1 cellular context compared by ENCODE assay signal in the genomic region with DNA sequence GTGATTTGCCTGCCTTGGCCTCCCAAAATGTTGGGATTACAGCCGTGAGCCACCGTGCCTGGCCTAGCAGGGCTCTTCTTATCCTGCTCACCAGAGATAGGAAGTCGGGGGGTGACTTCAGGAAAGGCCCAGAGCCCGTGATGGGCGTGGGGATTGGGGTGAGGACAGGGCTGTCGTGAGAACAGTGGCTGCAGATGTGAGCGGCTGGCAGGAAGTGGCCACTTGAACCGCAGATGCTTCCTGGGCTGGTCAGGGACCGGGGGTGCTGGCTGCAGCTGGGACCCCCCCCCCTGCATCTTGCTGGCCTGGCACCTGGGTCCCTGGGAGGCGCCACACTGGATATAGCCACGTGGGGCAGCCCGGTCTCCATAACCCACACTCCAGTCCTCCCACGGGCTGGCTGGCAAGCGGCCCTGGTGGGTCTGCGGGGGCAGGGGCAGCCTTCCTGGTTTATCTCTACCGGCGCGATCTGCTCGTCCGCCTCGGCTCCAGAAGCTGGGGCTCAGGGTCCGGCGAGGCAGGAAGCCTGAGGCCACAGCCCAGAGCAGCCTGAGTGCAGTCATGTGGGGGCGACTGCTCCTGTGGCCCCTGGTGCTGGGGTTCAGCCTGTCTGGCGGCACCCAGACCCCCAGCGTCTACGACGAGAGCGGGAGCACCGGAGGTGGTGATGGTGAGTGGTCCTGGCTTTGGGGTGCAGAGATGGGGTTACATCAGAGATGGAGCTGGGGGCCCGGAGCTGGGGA.
TF ChIP-seq lines count a peak whose summit lies in the region.

F2RL3 (plus strand) TSS at position 371 of the 743 bp plus-strand sequence; CDS start at position 562, 191 bp downstream.

TF ChIP-seq in K562, 482 proteins besides CTCF, POLR2A, EP300 and RAD21 (continued from another document and continues in another):
- TF ChIP-seq ESRRA (IDR thresholded peaks at IDR 0.05; ENCODE audit: borderline replicate concordance, low read depth), result peak; percentile 54; the same call in 1 of the 2 replicates
- TF ChIP-seq, protein P1, sequence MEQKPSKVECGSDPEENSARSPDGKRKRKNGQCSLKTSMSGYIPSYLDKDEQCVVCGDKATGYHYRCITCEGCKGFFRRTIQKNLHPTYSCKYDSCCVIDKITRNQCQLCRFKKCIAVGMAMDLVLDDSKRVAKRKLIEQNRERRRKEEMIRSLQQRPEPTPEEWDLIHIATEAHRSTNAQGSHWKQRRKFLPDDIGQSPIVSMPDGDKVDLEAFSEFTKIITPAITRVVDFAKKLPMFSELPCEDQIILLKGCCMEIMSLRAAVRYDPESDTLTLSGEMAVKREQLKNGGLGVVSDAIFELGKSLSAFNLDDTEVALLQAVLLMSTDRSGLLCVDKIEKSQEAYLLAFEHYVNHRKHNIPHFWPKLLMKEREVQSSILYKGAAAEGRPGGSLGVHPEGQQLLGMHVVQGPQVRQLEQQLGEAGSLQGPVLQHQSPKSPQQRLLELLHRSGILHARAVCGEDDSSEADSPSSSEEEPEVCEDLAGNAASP (IDR thresholded peaks at IDR 0.05), result no peak
- TF ChIP-seq KAT2B (IDR thresholded peaks at IDR 0.05; ENCODE audit: low read depth, low read length), result no peak
- TF ChIP-seq, protein P2, sequence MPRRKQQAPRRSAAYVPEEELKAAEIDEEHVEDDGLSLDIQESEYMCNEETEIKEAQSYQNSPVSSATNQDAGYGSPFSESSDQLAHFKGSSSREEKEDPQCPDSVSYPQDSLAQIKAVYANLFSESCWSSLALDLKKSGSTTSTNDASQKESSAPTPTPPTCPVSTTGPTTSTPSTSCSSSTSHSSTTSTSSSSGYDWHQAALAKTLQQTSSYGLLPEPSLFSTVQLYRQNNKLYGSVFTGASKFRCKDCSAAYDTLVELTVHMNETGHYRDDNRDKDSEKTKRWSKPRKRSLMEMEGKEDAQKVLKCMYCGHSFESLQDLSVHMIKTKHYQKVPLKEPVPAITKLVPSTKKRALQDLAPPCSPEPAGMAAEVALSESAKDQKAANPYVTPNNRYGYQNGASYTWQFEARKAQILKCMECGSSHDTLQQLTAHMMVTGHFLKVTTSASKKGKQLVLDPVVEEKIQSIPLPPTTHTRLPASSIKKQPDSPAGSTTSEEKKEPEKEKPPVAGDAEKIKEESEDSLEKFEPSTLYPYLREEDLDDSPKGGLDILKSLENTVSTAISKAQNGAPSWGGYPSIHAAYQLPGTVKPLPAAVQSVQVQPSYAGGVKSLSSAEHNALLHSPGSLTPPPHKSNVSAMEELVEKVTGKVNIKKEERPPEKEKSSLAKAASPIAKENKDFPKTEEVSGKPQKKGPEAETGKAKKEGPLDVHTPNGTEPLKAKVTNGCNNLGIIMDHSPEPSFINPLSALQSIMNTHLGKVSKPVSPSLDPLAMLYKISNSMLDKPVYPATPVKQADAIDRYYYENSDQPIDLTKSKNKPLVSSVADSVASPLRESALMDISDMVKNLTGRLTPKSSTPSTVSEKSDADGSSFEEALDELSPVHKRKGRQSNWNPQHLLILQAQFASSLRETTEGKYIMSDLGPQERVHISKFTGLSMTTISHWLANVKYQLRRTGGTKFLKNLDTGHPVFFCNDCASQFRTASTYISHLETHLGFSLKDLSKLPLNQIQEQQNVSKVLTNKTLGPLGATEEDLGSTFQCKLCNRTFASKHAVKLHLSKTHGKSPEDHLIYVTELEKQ (CRISPR knock-in tag; IDR thresholded peaks at IDR 0.05), result no peak
- TF ChIP-seq MYC (IDR thresholded peaks at IDR 0.05; ENCODE audit: low read depth, low read length), result peak; percentile 84
- no peak; the same call in 1 of the 2 replicates for TF ChIP-seq MYC (CRISPR knock-in tag; IDR thresholded peaks at IDR 0.05; ENCODE audit: borderline replicate concordance, low read depth)
- no peak for TF ChIP-seq POLR2AphosphoS2 (IDR thresholded peaks at IDR 0.05; ENCODE audit: low read length)
- no peak for TF ChIP-seq ZNF146 (CRISPR knock-in tag; IDR thresholded peaks at IDR 0.05; ENCODE audit: unreplicated experiment)
- TF ChIP-seq RHOXF2B (CRISPR knock-in tag; conservative IDR thresholded peaks at IDR 0.05), result no peak
- no peak for TF ChIP-seq FOSL1 (tag; conservative IDR thresholded peaks at IDR 0.05)
- no peak for TF ChIP-seq NR2C2 (CRISPR knock-in tag; IDR thresholded peaks at IDR 0.05)
- peak; percentile 0; the same call in 1 of the 2 replicates for TF ChIP-seq NR2C2 (tag; IDR thresholded peaks at IDR 0.05)
- TF ChIP-seq YY1 (IDR thresholded peaks at IDR 0.05; ENCODE audit: borderline replicate concordance in 1 of 3, control insufficient read depth in 1 of 3, extremely low read depth in 1 of 3, insufficient read depth in 3 of 3, insufficient read length in 1 of 3, insufficient replicate concordance in 2 of 3, low read depth in 1 of 3, low read length in 2 of 3), result peak in 2 of 3 experiments; percentile 35 to 65
- TF ChIP-seq ZFX (CRISPR knock-in tag; IDR thresholded peaks at IDR 0.05), result peak; percentile 74
- TF ChIP-seq, protein P3, sequence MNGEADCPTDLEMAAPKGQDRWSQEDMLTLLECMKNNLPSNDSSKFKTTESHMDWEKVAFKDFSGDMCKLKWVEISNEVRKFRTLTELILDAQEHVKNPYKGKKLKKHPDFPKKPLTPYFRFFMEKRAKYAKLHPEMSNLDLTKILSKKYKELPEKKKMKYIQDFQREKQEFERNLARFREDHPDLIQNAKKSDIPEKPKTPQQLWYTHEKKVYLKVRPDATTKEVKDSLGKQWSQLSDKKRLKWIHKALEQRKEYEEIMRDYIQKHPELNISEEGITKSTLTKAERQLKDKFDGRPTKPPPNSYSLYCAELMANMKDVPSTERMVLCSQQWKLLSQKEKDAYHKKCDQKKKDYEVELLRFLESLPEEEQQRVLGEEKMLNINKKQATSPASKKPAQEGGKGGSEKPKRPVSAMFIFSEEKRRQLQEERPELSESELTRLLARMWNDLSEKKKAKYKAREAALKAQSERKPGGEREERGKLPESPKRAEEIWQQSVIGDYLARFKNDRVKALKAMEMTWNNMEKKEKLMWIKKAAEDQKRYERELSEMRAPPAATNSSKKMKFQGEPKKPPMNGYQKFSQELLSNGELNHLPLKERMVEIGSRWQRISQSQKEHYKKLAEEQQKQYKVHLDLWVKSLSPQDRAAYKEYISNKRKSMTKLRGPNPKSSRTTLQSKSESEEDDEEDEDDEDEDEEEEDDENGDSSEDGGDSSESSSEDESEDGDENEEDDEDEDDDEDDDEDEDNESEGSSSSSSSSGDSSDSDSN (IDR thresholded peaks at IDR 0.05; ENCODE audit: borderline replicate concordance in 1 of 2, low read depth in 2 of 2, low read length in 2 of 2), result peak; percentile 55 to 77; a peak in 2 of 4 replicates
- no peak for TF ChIP-seq HCFC1 (IDR thresholded peaks at IDR 0.05; ENCODE audit: low read depth, low read length)
- no peak for TF ChIP-seq PRMT5 (CRISPR knock-in tag; IDR thresholded peaks at IDR 0.05)
- no peak for TF ChIP-seq MAFK (IDR thresholded peaks at IDR 0.05; ENCODE audit: low read length)
- peak; percentile 82 for TF ChIP-seq TAF9B (IDR thresholded peaks at IDR 0.05; ENCODE audit: partially characterized antibody)
- TF ChIP-seq, protein P4, sequence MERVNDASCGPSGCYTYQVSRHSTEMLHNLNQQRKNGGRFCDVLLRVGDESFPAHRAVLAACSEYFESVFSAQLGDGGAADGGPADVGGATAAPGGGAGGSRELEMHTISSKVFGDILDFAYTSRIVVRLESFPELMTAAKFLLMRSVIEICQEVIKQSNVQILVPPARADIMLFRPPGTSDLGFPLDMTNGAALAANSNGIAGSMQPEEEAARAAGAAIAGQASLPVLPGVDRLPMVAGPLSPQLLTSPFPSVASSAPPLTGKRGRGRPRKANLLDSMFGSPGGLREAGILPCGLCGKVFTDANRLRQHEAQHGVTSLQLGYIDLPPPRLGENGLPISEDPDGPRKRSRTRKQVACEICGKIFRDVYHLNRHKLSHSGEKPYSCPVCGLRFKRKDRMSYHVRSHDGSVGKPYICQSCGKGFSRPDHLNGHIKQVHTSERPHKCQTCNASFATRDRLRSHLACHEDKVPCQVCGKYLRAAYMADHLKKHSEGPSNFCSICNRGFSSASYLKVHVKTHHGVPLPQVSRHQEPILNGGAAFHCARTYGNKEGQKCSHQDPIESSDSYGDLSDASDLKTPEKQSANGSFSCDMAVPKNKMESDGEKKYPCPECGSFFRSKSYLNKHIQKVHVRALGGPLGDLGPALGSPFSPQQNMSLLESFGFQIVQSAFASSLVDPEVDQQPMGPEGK (CRISPR knock-in tag; IDR thresholded peaks at IDR 0.05; ENCODE audit: borderline replicate concordance), result peak; percentile 70; the same call in 1 of the 2 replicates
- TF ChIP-seq FOXM1 (IDR thresholded peaks at IDR 0.05; ENCODE audit: low read depth), result peak; percentile 17; the same call in 1 of the 2 replicates
- TF ChIP-seq FOXM1 (CRISPR knock-in tag; IDR thresholded peaks at IDR 0.05; ENCODE audit: low read depth), result no peak
- TF ChIP-seq, protein P5, sequence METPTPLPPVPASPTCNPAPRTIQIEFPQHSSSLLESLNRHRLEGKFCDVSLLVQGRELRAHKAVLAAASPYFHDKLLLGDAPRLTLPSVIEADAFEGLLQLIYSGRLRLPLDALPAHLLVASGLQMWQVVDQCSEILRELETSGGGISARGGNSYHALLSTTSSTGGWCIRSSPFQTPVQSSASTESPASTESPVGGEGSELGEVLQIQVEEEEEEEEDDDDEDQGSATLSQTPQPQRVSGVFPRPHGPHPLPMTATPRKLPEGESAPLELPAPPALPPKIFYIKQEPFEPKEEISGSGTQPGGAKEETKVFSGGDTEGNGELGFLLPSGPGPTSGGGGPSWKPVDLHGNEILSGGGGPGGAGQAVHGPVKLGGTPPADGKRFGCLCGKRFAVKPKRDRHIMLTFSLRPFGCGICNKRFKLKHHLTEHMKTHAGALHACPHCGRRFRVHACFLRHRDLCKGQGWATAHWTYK (CRISPR knock-in tag; IDR thresholded peaks at IDR 0.05), result peak; percentile 94
- TF ChIP-seq CBFA2T3 (IDR thresholded peaks at IDR 0.05), result peak; percentile 84
- TF ChIP-seq, protein P6, sequence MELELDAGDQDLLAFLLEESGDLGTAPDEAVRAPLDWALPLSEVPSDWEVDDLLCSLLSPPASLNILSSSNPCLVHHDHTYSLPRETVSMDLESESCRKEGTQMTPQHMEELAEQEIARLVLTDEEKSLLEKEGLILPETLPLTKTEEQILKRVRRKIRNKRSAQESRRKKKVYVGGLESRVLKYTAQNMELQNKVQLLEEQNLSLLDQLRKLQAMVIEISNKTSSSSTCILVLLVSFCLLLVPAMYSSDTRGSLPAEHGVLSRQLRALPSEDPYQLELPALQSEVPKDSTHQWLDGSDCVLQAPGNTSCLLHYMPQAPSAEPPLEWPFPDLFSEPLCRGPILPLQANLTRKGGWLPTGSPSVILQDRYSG (tag; conservative IDR thresholded peaks at IDR 0.05; ENCODE audit: low read depth), result no peak; the same call in none of the 2 replicates
- TF ChIP-seq RAD51 (IDR thresholded peaks at IDR 0.05; ENCODE audit: borderline replicate concordance, low read depth), result no peak
- TF ChIP-seq PYGO2 (tag; IDR thresholded peaks at IDR 0.05), result no peak
- no peak for TF ChIP-seq ZNF354B (CRISPR knock-in tag; IDR thresholded peaks at IDR 0.05)
- TF ChIP-seq, protein P7, sequence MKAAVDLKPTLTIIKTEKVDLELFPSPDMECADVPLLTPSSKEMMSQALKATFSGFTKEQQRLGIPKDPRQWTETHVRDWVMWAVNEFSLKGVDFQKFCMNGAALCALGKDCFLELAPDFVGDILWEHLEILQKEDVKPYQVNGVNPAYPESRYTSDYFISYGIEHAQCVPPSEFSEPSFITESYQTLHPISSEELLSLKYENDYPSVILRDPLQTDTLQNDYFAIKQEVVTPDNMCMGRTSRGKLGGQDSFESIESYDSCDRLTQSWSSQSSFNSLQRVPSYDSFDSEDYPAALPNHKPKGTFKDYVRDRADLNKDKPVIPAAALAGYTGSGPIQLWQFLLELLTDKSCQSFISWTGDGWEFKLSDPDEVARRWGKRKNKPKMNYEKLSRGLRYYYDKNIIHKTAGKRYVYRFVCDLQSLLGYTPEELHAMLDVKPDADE (conservative IDR thresholded peaks at IDR 0.05; ENCODE audit: control insufficient read depth, low read depth, low read length), result 0 out of 2 replicates have a peak, but pooled peaks have one; percentile 74
- TF ChIP-seq SMC3 (conservative IDR thresholded peaks at IDR 0.05; ENCODE audit: insufficient read depth, low read depth, low read length), result no peak
- TF ChIP-seq ZNF398 (CRISPR knock-in tag; IDR thresholded peaks at IDR 0.05), result no peak
- TF ChIP-seq SNIP1 (IDR thresholded peaks at IDR 0.05; ENCODE audit: low read depth), result no peak
- TF ChIP-seq BCL6 (CRISPR knock-in tag; IDR thresholded peaks at IDR 0.05), result no peak
- TF ChIP-seq CHD2 (IDR thresholded peaks at IDR 0.05; ENCODE audit: low read depth, low read length), result no peak; the same call in 1 of the 2 replicates
